In genomic region chr9:131801811-131802210, GRCh38 we compare ENCODE assay signal across 20 cellular contexts.
"Had no signal": no experiment of that assay in that cellular context is flagged by ENCODE, and none has a peak within 500 bp of the region (broad histone marks: within the 10 kb centered on the region; RNA-seq: fewer than 3 reads in every experiment).

No MANE protein-coding gene starts in this region.

- DNase-seq: activated CD4-positive, alpha-beta memory T cell treated with anti-CD3 and anti-CD28 coated beads, Interleukin-2, amount 10 ng/mL, durations not matched to agents 7 days and 5 days; activated CD4-positive, alpha-beta T cell treated with anti-CD3 and anti-CD28 coated beads for 4 hours; activated gamma-delta T cell; activated T-cell treated with anti-CD3 and anti-CD28 coated beads, Interleukin-2, amount 50 U/mL, for 48 hours; central memory CD4-positive, alpha-beta T cell; cortex of kidney; effector CD4-positive, alpha-beta T cell; foreskin fibroblast; glutamatergic neuron; hypothalamus; mesenchymal stem cell; natural killer cell; psoas muscle; right lobe of liver; stomach; T-helper 1 cell; testis; upper lobe of right lung; WERI-Rb-1 had no signal

- H3K9me3 Mint-ChIP-seq: activated CD4-positive, alpha-beta memory T cell treated with anti-CD3 and anti-CD28 coated beads, Interleukin-2, amount 10 ng/mL, durations not matched to agents 7 days and 5 days had no signal

- H3K27me3 ChIP-seq: right lobe of liver, testis had no signal

- H3K4me3 Mint-ChIP-seq: activated CD4-positive, alpha-beta memory T cell treated with anti-CD3 and anti-CD28 coated beads, Interleukin-2, amount 10 ng/mL, durations not matched to agents 7 days and 5 days; natural killer cell had no signal

- H3K27ac Mint-ChIP-seq: activated CD4-positive, alpha-beta memory T cell treated with anti-CD3 and anti-CD28 coated beads, Interleukin-2, amount 10 ng/mL, durations not matched to agents 7 days and 5 days; activated naive CD4-positive, alpha-beta T cell treated with anti-CD3 and anti-CD28 coated beads, Interleukin-2, amount 50 U/mL, for 72 hours; natural killer cell had no signal

- H3K4me1 Mint-ChIP-seq: activated CD4-positive, alpha-beta memory T cell treated with anti-CD3 and anti-CD28 coated beads, Interleukin-2, amount 10 ng/mL, durations not matched to agents 7 days and 5 days; natural killer cell had no signal

- H3K4me1 ChIP-seq: psoas muscle, right lobe of liver, stomach, testis, upper lobe of right lung had no signal

- H3K4me3 ChIP-seq: psoas muscle, right lobe of liver, stomach, testis, upper lobe of right lung had no signal

- H3K36me3 ChIP-seq: right lobe of liver, stomach, upper lobe of right lung, WERI-Rb-1 had no signal

- H3K36me3 Mint-ChIP-seq: activated naive CD4-positive, alpha-beta T cell treated with anti-CD3 and anti-CD28 coated beads, Interleukin-2, amount 50 U/mL, for 72 hours; natural killer cell had no signal

- H3K27ac ChIP-seq: psoas muscle, right lobe of liver, stomach, testis, upper lobe of right lung, WERI-Rb-1 had no signal

- H3K9me3 ChIP-seq: psoas muscle, right lobe of liver, testis, upper lobe of right lung had no signal
